16 cellular contexts compared by ENCODE assay signal in genomic region chr3:76497636-76498035, GRCh38.
DNase-seq lines count a peak whose midpoint lies in the region; FAIRE-seq and TF ChIP-seq lines count a peak whose summit lies in the region.
"Had no signal": no experiment of that assay in that cellular context is flagged by ENCODE, and none has a peak within 500 bp of the region (broad histone marks: within the 10 kb centered on the region; RNA-seq: fewer than 3 reads in every experiment).

No MANE protein-coding gene starts in this region.

- H3K4me1 ChIP-seq in A673 (ENCODE audit: insufficient read depth, low read length, poor library complexity, severe bottlenecking): no peaks in the 10 kb centered on the region
- H3K4me1 ChIP-seq: heart left ventricle, spleen had no signal

- no TSS peak for BruUV-seq in A673 (replicated peaks; lab: Mats Ljungman, UMichigan)

- DNase-seq in AG08396 (ENCODE audit: low spot score): peak; percentile 22
- peak; percentile 67 for DNase-seq in HS-5 (ENCODE audit: low read depth)
- peak; percentile 10 for DNase-seq in bronchial epithelial cell (ENCODE audit: low read depth)
- peak; percentile 23 for DNase-seq in kidney epithelial cell (ENCODE audit: low read depth)
- DNase-seq in stimulated activated CD4-positive, alpha-beta T cell treated with anti-CD3 and anti-CD28 coated beads, Interleukin-2, amount 100 ng/mL, for 48 hours: no peak
- DNase-seq in A673 (ENCODE audit: low spot score): no peak
- no peak for DNase-seq in anterior cingulate cortex (lab: John Stamatoyannopoulos, UW)
- DNase-seq in C1 segment of cervical spinal cord (lab: John Stamatoyannopoulos, UW): no peak
- DNase-seq: activated CD4-positive, CD25-positive, alpha-beta regulatory T cell; activated naive CD4-positive, alpha-beta T cell treated with anti-CD3 and anti-CD28 coated beads for 36 hours; caudate nucleus; heart left ventricle; NCI-H1417; NCI-H446; occipital lobe; spleen had no signal

- H3K27me3 ChIP-seq in bronchial epithelial cell (ENCODE audit: control insufficient read depth, insufficient read depth, low read length) (no peaks in the 10 kb centered on the region), kidney epithelial cell (ENCODE audit: control insufficient read depth, insufficient read depth, low read length) (no peaks in the 10 kb centered on the region), A673 (replicated peaks; ENCODE audit: insufficient read depth, low read depth, low read length, poor library complexity) (no peaks in the 10 kb centered on the region)
- H3K27me3 ChIP-seq: heart left ventricle, spleen had no signal

- TF ChIP-seq CTCF in bronchial epithelial cell (IDR thresholded peaks at IDR 0.05; ENCODE audit: insufficient read depth, low read length, severe bottlenecking) (no peak), kidney epithelial cell (IDR thresholded peaks at IDR 0.05; ENCODE audit: insufficient read depth, low read length, poor library complexity, severe bottlenecking) (no peak), A673 (conservative IDR thresholded peaks at IDR 0.05; ENCODE audit: low read depth, low read length) (no peak)

- H3K4me3 ChIP-seq in bronchial epithelial cell (ENCODE audit: low read depth, low read length) (no peak overlapping the region), kidney epithelial cell (ENCODE audit: low read depth, low read length) (no peak overlapping the region), A673 (ENCODE audit: low read depth, low read length, poor library complexity, severe bottlenecking) (no peak overlapping the region)
- H3K4me3 ChIP-seq: heart left ventricle, spleen had no signal

- no peak for FAIRE-seq in bronchial epithelial cell (lab: Jason Lieb, UNC)

- POLR2A ChIA-PET in A673 (lab: Charles Lee; ENCODE audit: low non-redundant PET): no interaction called here

- H3K9me3 ChIP-seq in A673 (ENCODE audit: low read depth, low read length, poor library complexity, severe bottlenecking): no peaks in the 10 kb centered on the region
- H3K9me3 ChIP-seq: heart left ventricle had no signal

- H3K36me3 ChIP-seq in bronchial epithelial cell (ENCODE audit: control insufficient read depth, insufficient read depth, low read length): no peaks in the 10 kb centered on the region
- H3K36me3 ChIP-seq in kidney epithelial cell (ENCODE audit: control insufficient read depth, insufficient read depth, low read length): no peaks in the 10 kb centered on the region
- H3K36me3 ChIP-seq in A673 (ENCODE audit: insufficient read depth, low read length, poor library complexity, severe bottlenecking): no peaks in the 10 kb centered on the region
- H3K36me3 ChIP-seq: heart left ventricle, spleen had no signal

- H3K27ac ChIP-seq in A673 (ENCODE audit: low read depth, low read length, poor library complexity, severe bottlenecking): no peak overlapping the region
- H3K27ac ChIP-seq: heart left ventricle, spleen had no signal

- CTCF ChIA-PET in A673 (lab: Charles Lee): no interaction called here

- intact Hi-C loops in A673 (cut with micrococcal nuclease; ENCODE audit: unreplicated experiment): no loop called here

Comparison
In these comparisons a context has a peak if more than half of its experiments do, and no peak if none do; other contexts are left out.
1. DNase-seq: peak in AG08396 (single experiment), HS-5 (single experiment), bronchial epithelial cell (single experiment) and kidney epithelial cell (single experiment); none in stimulated activated CD4-positive, alpha-beta T cell treated with anti-CD3 and anti-CD28 coated beads, Interleukin-2, amount 100 ng/mL, for 48 hours (0 of 2), A673 (single experiment), anterior cingulate cortex (0 of 58) and C1 segment of cervical spinal cord (0 of 14).